Comparison of ENCODE assay signal across 25 cellular contexts in the genomic region with DNA sequence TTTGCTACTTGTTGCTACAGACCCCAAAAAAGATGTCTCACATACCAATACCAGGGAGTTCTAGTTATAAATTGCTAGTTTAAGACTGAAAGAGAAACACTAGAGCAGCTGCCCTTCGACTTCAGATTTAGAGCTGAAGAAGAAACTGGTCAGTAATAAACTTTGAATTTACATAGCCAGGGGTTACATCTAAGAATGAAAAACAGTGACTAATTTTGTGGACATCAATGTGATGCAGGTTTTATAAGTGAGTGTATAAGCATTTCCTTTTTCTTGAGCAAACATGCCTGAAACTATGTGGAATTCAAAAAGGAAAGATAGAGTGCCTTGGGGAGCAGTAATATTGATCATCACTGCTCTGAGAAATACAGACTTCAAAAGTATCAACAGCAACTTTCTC.
A peak's percentile ranks its signal among the peaks of the same experiment; 100 is the strongest.
DNase-seq lines count a peak whose midpoint lies in the region; TF ChIP-seq lines count a peak whose summit lies in the region.
"Had no signal": no experiment of that assay in that cellular context is flagged by ENCODE, and none has a peak within 500 bp of the region (broad histone marks: within the 10 kb centered on the region; RNA-seq: fewer than 3 reads in every experiment).

No MANE protein-coding gene starts in this region.

- H2AFZ ChIP-seq in PC-9, result peak overlapping the region; percentile 31; the same call in 1 of the 2 replicates
- H2AFZ ChIP-seq: GM23338 had no signal

- H4K20me1 ChIP-seq in PC-9 (ENCODE audit: insufficient read depth), result no peaks in the 10 kb centered on the region

- no TSS peak for BruUV-seq in PC-9 (replicated peaks; lab: Mats Ljungman, UMichigan)

- H3K4me1 Mint-ChIP-seq in CD14-positive monocyte, result no peaks in the 10 kb centered on the region
- H3K4me1 Mint-ChIP-seq: B cell, GM23338, memory B cell had no signal

- peak; percentile 0 for TF ChIP-seq CTCF in GM13976 (IDR thresholded peaks at IDR 0.05; ENCODE audit: borderline replicate concordance, control extremely low read depth, extremely low read depth, insufficient read depth, missing control alignments)
- no peak for TF ChIP-seq CTCF in PC-9 (conservative IDR thresholded peaks at IDR 0.05)
- TF ChIP-seq CTCF in choroid plexus epithelial cell (conservative IDR thresholded peaks at IDR 0.05; ENCODE audit: low read depth, low read length), result no peak
- TF ChIP-seq CTCF in tibial artery (IDR thresholded peaks at IDR 0.05), result no peak
- no peak for TF ChIP-seq CTCF in CD14-positive monocyte (IDR thresholded peaks at IDR 0.05)

- H3F3A ChIP-seq in PC-9 (ENCODE audit: insufficient read depth, low read depth), result 0 out of 2 replicates have a peak, but pooled peaks cover 6% of the 10 kb centered on the region

- CTCF ChIA-PET in PC-9 (lab: Charles Lee), result no interaction called here

- H3K36me3 Mint-ChIP-seq in CD14-positive monocyte, result no peaks in the 10 kb centered on the region
- H3K36me3 Mint-ChIP-seq: memory B cell had no signal

- H3K79me2 ChIP-seq in PC-9 (ENCODE audit: low read depth), result no peaks in the 10 kb centered on the region

- in situ Hi-C loops in GM13976 (cut with MboI; ENCODE audit: low sequenced_read_pairs, unreplicated experiment), result no loop called here

- H3K27me3 ChIP-seq in PC-9 (ENCODE audit: insufficient read depth, low read depth) (no peaks in the 10 kb centered on the region), tibial artery (no peaks in the 10 kb centered on the region)
- H3K27me3 ChIP-seq: neutrophil had no signal

- no peak overlapping the region for H3K27ac Mint-ChIP-seq in CD14-positive monocyte
- H3K27ac Mint-ChIP-seq: B cell, GM23338, memory B cell had no signal

- H3K36me3 ChIP-seq in PC-9 (ENCODE audit: low read depth) (no peaks in the 10 kb centered on the region), tibial artery (no peaks in the 10 kb centered on the region)
- H3K36me3 ChIP-seq: neutrophil, thoracic aorta had no signal

- intact Hi-C loops in PC-9 (cut with micrococcal nuclease; ENCODE audit: unreplicated experiment) (no loop called here), tibial artery (cut with DNase I; ENCODE audit: low total_unique reads) (no loop called here), CD14-positive monocyte (cut with micrococcal nuclease) (no loop called here)

- peak overlapping the region; percentile 9 for H3K4me2 ChIP-seq in PC-9
- H3K4me2 ChIP-seq: GM23338 had no signal

- no peak overlapping the region for H3K4me3 ChIP-seq in PC-9
- no peak overlapping the region for H3K4me3 ChIP-seq in choroid plexus epithelial cell (ENCODE audit: low read depth, low read length)
- no peak overlapping the region for H3K4me3 ChIP-seq in skeletal muscle cell (ENCODE audit: low read depth, low read length)
- H3K4me3 ChIP-seq in tibial artery, result no peak overlapping the region
- H3K4me3 ChIP-seq: GM23338, thoracic aorta had no signal

- DNase-seq in GM13976 (ENCODE audit: low spot score) (no peak), PC-9 (no peak), choroid plexus epithelial cell (ENCODE audit: low read depth) (peak; percentile 48), skeletal muscle cell (ENCODE audit: low read depth) (peak; percentile 20), SHP77 (lab: John Stamatoyannopoulos, UW) (no peak), tibial artery (no peak), AG08396 (ENCODE audit: low spot score) (no peak), CD14-positive monocyte (ENCODE audit: low spot score) (no peak)
- DNase-seq: activated naive CD4-positive, alpha-beta T cell treated with anti-CD3 and anti-CD28 coated beads, Interleukin-2, amount 50 U/mL, for 16 hours; activated T-cell treated with anti-CD3 and anti-CD28 coated beads, Interleukin-2, amount 50 U/mL, for 48 hours; aorta; Calu3; effector CD8-positive, alpha-beta T cell; left cardiac atrium; NCI-H146; NCI-H2171 treated with DMSO at 0.1 percent for 48 hours; NCI-H69; Right ventricle myocardium superior; stimulated activated CD4-positive, alpha-beta T cell treated with anti-CD3 and anti-CD28 coated beads, Interleukin-4, amount 100 ng/mL, for 1 hour; stimulated activated naive CD4-positive, alpha-beta T cell treated with Interleukin-2 at 50 U/mL for 16 hours had no signal

- H3K4me1 ChIP-seq in PC-9 (replicated peaks; ENCODE audit: insufficient read depth) (no peaks in the 10 kb centered on the region; the same call in 1 of the 2 replicates), tibial artery (no peaks in the 10 kb centered on the region)

- POLR2A ChIA-PET in PC-9 (lab: Charles Lee; ENCODE audit: unreplicated experiment), result no interaction called here

- H3K9me3 Mint-ChIP-seq in CD14-positive monocyte, result peaks cover 0 to 7% (median 4%) of the 10 kb centered on the region in 7 donors

- H3K9me2 ChIP-seq in PC-9 (ENCODE audit: insufficient read depth), result no peaks in the 10 kb centered on the region

- no peaks in the 10 kb centered on the region for H3K9me3 ChIP-seq in PC-9 (ENCODE audit: insufficient read depth, low read depth)
- H3K9me3 ChIP-seq in tibial artery, result no peaks in the 10 kb centered on the region
- H3K9me3 ChIP-seq: thoracic aorta had no signal

- no peaks in the 10 kb centered on the region for H3K27me3 Mint-ChIP-seq in CD14-positive monocyte (ENCODE audit: low read depth in 3 of 3)
- H3K27me3 Mint-ChIP-seq: B cell, memory B cell had no signal

- H3K27ac ChIP-seq in PC-9 (no peak overlapping the region), tibial artery (no peak overlapping the region)
- H3K27ac ChIP-seq: neutrophil, thoracic aorta had no signal

- no peak overlapping the region for H3K4me3 Mint-ChIP-seq in CD14-positive monocyte
- H3K4me3 Mint-ChIP-seq: B cell, GM23338, memory B cell had no signal

Comparison
In these comparisons a context has a peak if more than half of its experiments do, and no peak if none do; other contexts are left out.
1. DNase-seq: peak in choroid plexus epithelial cell (single experiment) and skeletal muscle cell (single experiment); none in GM13976 (single experiment), PC-9 (0 of 2), SHP77 (0 of 2), tibial artery (0 of 2), AG08396 (single experiment) and CD14-positive monocyte (single experiment).